Comparison of ENCODE assay signal across 10 cellular contexts in the genomic region with DNA sequence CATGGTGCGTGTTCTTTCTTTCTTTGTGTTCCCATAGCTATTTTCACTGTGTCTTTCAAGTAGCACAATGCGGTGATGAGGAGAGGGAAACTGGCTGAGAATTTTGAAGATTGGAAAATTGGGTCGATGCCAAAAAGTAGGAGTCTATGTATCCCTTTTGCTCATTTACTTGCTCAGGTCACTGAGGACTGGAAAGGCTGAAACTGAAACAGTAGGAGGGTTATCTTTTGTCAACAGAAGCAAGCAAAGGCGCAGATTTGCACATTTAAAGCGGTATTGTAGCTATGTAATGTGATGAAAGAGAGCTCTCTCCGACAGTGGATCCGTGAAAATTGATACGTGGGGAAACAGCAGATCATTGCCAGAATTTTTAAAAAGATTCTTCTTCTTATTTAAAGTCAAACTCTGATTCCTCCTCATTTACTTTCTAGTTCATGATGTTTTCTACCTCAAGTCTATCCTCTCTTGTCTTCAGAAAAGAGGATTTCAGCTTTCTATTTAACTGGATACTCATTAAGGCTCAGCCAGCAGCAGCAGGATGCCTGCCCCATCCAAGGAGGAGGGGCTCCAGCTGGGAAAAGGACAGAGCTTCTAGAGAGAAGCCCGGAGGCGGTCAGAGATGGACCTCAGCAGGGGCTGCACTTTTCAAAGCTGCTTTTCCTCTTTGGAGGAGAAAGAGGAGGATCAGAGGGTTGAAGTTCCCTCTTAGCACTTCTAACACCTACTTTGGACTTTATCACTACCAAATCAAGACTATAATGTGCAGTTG. TPM values are rescaled to one million over a fixed set of nuclear protein-coding genes. Genes with fewer than 3 reads are reported as not detected.
DNase-seq lines count a peak whose midpoint lies in the region; ATAC-seq and TF ChIP-seq lines count a peak whose summit lies in the region.
"Had no signal": no experiment of that assay in that cellular context is flagged by ENCODE, and none has a peak within 500 bp of the region (broad histone marks: within the 10 kb centered on the region; RNA-seq: fewer than 3 reads in every experiment).

No MANE protein-coding gene starts in this region.

- no peak overlapping the region; a peak in 1 of 4 replicates for H3K27ac ChIP-seq in SK-N-SH (ENCODE audit: low read depth in 2 of 2, low read length in 1 of 2)

- no peaks in the 10 kb centered on the region; the same call in 1 of the 2 replicates for H3K27me3 Mint-ChIP-seq in HFFc6 (ENCODE audit: insufficient read depth)
- no peaks in the 10 kb centered on the region for H3K27me3 Mint-ChIP-seq in activated naive CD4-positive, alpha-beta T cell treated with anti-CD3 and anti-CD28 coated beads for 36 hours (ENCODE audit: low read depth)

- peak; percentile 67 to 83 for ATAC-seq in left cardiac atrium
- ATAC-seq in GM21717 (IDR thresholded peaks at IDR 0.05; ENCODE audit: unreplicated experiment), result no peak
- ATAC-seq: activated CD8-positive, alpha-beta memory T cell treated with anti-CD3 and anti-CD28 coated beads, Interleukin-2, amount 10 ng/mL, durations not matched to agents 7 days and 5 days; HCT116 had no signal

- intact Hi-C loops in left cardiac atrium (cut with DNase I), result no loop called here
- intact Hi-C loops in activated naive CD4-positive, alpha-beta T cell treated with anti-CD3 and anti-CD28 coated beads for 36 hours (cut with micrococcal nuclease), result no loop called here

- TF ChIP-seq EP300 in SK-N-SH (IDR thresholded peaks at IDR 0.05; ENCODE audit: borderline replicate concordance in 1 of 2, low read depth in 1 of 2, low read length in 1 of 2), result no peak

- CTCF ChIA-PET in SK-N-SH (lab: Yijun Ruan, JAX), result interaction anchor here (0.6 to 1.8 kb wide), 4 partner anchors 10 to 179 kb away, joined by 3 to 6 read pairs (median 3); partner anchors contain the start of gene FYN
- CTCF ChIA-PET in activated naive CD4-positive, alpha-beta T cell treated with anti-CD3 and anti-CD28 coated beads for 36 hours (lab: Charles Lee), result no interaction called here

- POLR2A ChIA-PET in SK-N-SH (lab: Yijun Ruan, JAX), result interaction anchor here (0.7 kb wide), 1 partner anchor 179 kb away, joined by 3 read pairs; no protein-coding TSS in a partner anchor

- 58% methylated on average over 10 of the region's 10 CpGs for WGBS in SK-N-SH (ENCODE audit: low lambda C conversion rate)

- no peaks in the 10 kb centered on the region for H3K36me3 ChIP-seq in SK-N-SH (replicated peaks in 1 of 2; ENCODE audit: control insufficient read depth in 1 of 2, insufficient read depth in 2 of 2, low read length in 1 of 2)

- H3K36me3 Mint-ChIP-seq in HFFc6 (ENCODE audit: low read depth), result peaks cover 14% of the 10 kb centered on the region; the same call in 1 of the 2 replicates
- no peaks in the 10 kb centered on the region for H3K36me3 Mint-ChIP-seq in activated naive CD4-positive, alpha-beta T cell treated with anti-CD3 and anti-CD28 coated beads for 36 hours (ENCODE audit: low read depth)

- H2AFZ ChIP-seq in SK-N-SH (ENCODE audit: low read depth), result peak overlapping the region; percentile 61; the same call in 1 of the 2 replicates

- no peaks in the 10 kb centered on the region for H3K9me3 Mint-ChIP-seq in HFFc6
- H3K9me3 Mint-ChIP-seq in activated naive CD4-positive, alpha-beta T cell treated with anti-CD3 and anti-CD28 coated beads for 36 hours, result no peaks in the 10 kb centered on the region

- H3K27ac Mint-ChIP-seq in HFFc6, result peak overlapping the region; percentile 65
- H3K27ac Mint-ChIP-seq in activated naive CD4-positive, alpha-beta T cell treated with anti-CD3 and anti-CD28 coated beads for 36 hours, result no peak overlapping the region
- H3K27ac Mint-ChIP-seq: activated CD8-positive, alpha-beta memory T cell treated with anti-CD3 and anti-CD28 coated beads, Interleukin-2, amount 10 ng/mL, durations not matched to agents 7 days and 5 days had no signal

- no peak for DNase-seq in HFFc6
- peak; percentile 66 for DNase-seq in SK-N-SH
- peak; percentile 59 for DNase-seq in left cardiac atrium
- peak; percentile 33 for DNase-seq in putamen (ENCODE audit: low spot score)
- no peak for DNase-seq in activated naive CD4-positive, alpha-beta T cell treated with anti-CD3 and anti-CD28 coated beads for 36 hours
- no peak for DNase-seq in NCI-H1694 treated with DMSO at 0.1 percent for 48 hours (lab: John Stamatoyannopoulos, UW)
- no peak for DNase-seq in RPMI8226
- DNase-seq: activated CD8-positive, alpha-beta memory T cell treated with anti-CD3 and anti-CD28 coated beads, Interleukin-2, amount 10 ng/mL, durations not matched to agents 7 days and 5 days had no signal

- no peaks in the 10 kb centered on the region for H3K9me3 ChIP-seq in SK-N-SH

- peaks cover 40% of the 10 kb centered on the region for H3K4me1 Mint-ChIP-seq in HFFc6 (ENCODE audit: low read depth)
- H3K4me1 Mint-ChIP-seq in activated naive CD4-positive, alpha-beta T cell treated with anti-CD3 and anti-CD28 coated beads for 36 hours (ENCODE audit: low read depth), result no peaks in the 10 kb centered on the region
- H3K4me1 Mint-ChIP-seq: activated CD8-positive, alpha-beta memory T cell treated with anti-CD3 and anti-CD28 coated beads, Interleukin-2, amount 10 ng/mL, durations not matched to agents 7 days and 5 days had no signal

- no peaks in the 10 kb centered on the region for H3K27me3 ChIP-seq in SK-N-SH (ENCODE audit: insufficient read depth)

- H3K4me2 ChIP-seq in SK-N-SH, result no peak overlapping the region

- peak overlapping the region; percentile 83 for H3K4me3 Mint-ChIP-seq in HFFc6
- H3K4me3 Mint-ChIP-seq in activated naive CD4-positive, alpha-beta T cell treated with anti-CD3 and anti-CD28 coated beads for 36 hours, result no peak overlapping the region
- H3K4me3 Mint-ChIP-seq: activated CD8-positive, alpha-beta memory T cell treated with anti-CD3 and anti-CD28 coated beads, Interleukin-2, amount 10 ng/mL, durations not matched to agents 7 days and 5 days had no signal

- TF ChIP-seq RAD21 in SK-N-SH (IDR thresholded peaks at IDR 0.05; ENCODE audit: low read length), result no peak

- H3F3A ChIP-seq in SK-N-SH (replicated peaks; ENCODE audit: insufficient read depth), result no peaks in the 10 kb centered on the region

- peaks cover 3 to 6% of the 10 kb centered on the region in 2 experiments; a peak in 3 of 4 replicates for H3K4me1 ChIP-seq in SK-N-SH (ENCODE audit: control insufficient read depth in 1 of 2, insufficient read depth in 2 of 2, low read depth in 1 of 2, low read length in 1 of 2)

- no peaks in the 10 kb centered on the region for H3K79me2 ChIP-seq in SK-N-SH (ENCODE audit: insufficient read depth)

- no peak overlapping the region; a peak in 1 of 4 replicates for H3K4me3 ChIP-seq in SK-N-SH (ENCODE audit: low read depth in 2 of 2, low read length in 1 of 2)

- no peaks in the 10 kb centered on the region for H3K9me2 ChIP-seq in SK-N-SH

- no peak overlapping the region for H3K9ac ChIP-seq in SK-N-SH

- H4K20me1 ChIP-seq in SK-N-SH (ENCODE audit: insufficient read depth), result no peaks in the 10 kb centered on the region

- no peak for TF ChIP-seq CTCF in HFFc6 (IDR thresholded peaks at IDR 0.05)
- no peak for TF ChIP-seq CTCF in SK-N-SH (IDR thresholded peaks at IDR 0.05)

TF ChIP-seq in SK-N-SH, 30 proteins besides CTCF, POLR2A, EP300 and RAD21 (continues in another document):
- TF ChIP-seq PBX3 (IDR thresholded peaks at IDR 0.05), result no peak
- TF ChIP-seq, protein P1, sequence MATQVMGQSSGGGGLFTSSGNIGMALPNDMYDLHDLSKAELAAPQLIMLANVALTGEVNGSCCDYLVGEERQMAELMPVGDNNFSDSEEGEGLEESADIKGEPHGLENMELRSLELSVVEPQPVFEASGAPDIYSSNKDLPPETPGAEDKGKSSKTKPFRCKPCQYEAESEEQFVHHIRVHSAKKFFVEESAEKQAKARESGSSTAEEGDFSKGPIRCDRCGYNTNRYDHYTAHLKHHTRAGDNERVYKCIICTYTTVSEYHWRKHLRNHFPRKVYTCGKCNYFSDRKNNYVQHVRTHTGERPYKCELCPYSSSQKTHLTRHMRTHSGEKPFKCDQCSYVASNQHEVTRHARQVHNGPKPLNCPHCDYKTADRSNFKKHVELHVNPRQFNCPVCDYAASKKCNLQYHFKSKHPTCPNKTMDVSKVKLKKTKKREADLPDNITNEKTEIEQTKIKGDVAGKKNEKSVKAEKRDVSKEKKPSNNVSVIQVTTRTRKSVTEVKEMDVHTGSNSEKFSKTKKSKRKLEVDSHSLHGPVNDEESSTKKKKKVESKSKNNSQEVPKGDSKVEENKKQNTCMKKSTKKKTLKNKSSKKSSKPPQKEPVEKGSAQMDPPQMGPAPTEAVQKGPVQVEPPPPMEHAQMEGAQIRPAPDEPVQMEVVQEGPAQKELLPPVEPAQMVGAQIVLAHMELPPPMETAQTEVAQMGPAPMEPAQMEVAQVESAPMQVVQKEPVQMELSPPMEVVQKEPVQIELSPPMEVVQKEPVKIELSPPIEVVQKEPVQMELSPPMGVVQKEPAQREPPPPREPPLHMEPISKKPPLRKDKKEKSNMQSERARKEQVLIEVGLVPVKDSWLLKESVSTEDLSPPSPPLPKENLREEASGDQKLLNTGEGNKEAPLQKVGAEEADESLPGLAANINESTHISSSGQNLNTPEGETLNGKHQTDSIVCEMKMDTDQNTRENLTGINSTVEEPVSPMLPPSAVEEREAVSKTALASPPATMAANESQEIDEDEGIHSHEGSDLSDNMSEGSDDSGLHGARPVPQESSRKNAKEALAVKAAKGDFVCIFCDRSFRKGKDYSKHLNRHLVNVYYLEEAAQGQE (IDR thresholded peaks at IDR 0.05; ENCODE audit: low read depth, low read length), result no peak
- no peak for TF ChIP-seq YY1 (IDR thresholded peaks at IDR 0.05; ENCODE audit: low read depth)

RNA-seq across cellular contexts. Expression of gene FYN, which starts 15.9 kb away (rescaled TPM):
- total RNA-seq in HFFc6 (2021; fragmentation: NEBNext Ultra II Directional; extraction: Animal tissue kit (Norgen Biotek cat#: 25700)), result 10 to 100 TPM; 41.5 to 59.9 (median 49.7) TPM
- polyA plus RNA-seq in SK-N-SH (2012; rRNA removed), result 26.0 and 31.0 TPM in 2 replicates
- polyA plus RNA-seq in SK-N-SH (2012; cell fraction: cytosol; rRNA removed), result 25.4 and 25.9 TPM in 2 replicates
- polyA plus RNA-seq in SK-N-SH (2012; cell fraction: nucleus; rRNA removed), result 45.6 and 61.2 TPM in 2 replicates
- 10 to 100 TPM; 60.4 to 75.8 TPM for total RNA-seq in left cardiac atrium
- total RNA-seq in activated naive CD4-positive, alpha-beta T cell treated with anti-CD3 and anti-CD28 coated beads for 36 hours, result 100 to 1,000 TPM; 236 to 244 TPM

Comparison
In these comparisons a context has a peak if more than half of its experiments do, and no peak if none do; other contexts are left out.
1. DNase-seq: peak in SK-N-SH (single experiment), left cardiac atrium (single experiment) and putamen (single experiment); none in HFFc6 (single experiment), activated naive CD4-positive, alpha-beta T cell treated with anti-CD3 and anti-CD28 coated beads for 36 hours (single experiment), NCI-H1694 treated with DMSO at 0.1 percent for 48 hours (single experiment) and RPMI8226 (single experiment).